Comparison of ENCODE assay signal across 16 cellular contexts in the genomic region with DNA sequence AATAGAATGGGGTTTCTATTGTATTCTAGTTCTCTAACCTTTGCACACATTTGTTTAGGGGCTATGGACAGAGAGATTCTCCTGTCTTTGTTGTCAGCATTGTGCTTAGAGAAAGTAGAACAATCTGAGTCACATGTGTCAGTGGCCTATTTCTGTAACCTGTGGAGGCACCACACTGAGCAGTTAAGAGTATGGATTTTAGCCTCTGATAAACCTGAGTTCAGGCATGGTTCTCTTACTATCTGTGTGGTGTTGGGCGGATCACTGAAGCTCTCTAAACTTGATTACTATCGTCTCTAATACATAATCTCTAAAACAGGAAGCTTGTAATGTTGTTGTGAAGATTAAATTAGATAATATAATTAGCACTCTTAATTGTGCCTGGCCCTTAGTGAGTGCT.
"Had no signal": no experiment of that assay in that cellular context is flagged by ENCODE, and none has a peak within 500 bp of the region (broad histone marks: within the 10 kb centered on the region; RNA-seq: fewer than 3 reads in every experiment).

No MANE protein-coding gene starts in this region.

- H3K4me1 ChIP-seq: SJCRH30 had no signal

- DNase-seq: KBM-7, MG63, NCI-H1092 treated with DMSO at 0.1 percent for 48 hours, NCI-H1436, NCI-H187, NCI-H2029, NCI-H2081 treated with DMSO at 0.1 percent for 48 hours, NCI-H2171, NCI-H226, NCI-H446, NCI-H510A, NCI-H774, RPMI8226, SHP77 treated with DMSO at 0.1 percent for 48 hours, SJCRH30 had no signal

- H3K4me3 ChIP-seq: MG63, SJCRH30 had no signal

- H3K36me3 ChIP-seq: MG63, SJCRH30 had no signal

- H3K27me3 ChIP-seq: MG63, SJCRH30 had no signal

- H3K9me3 ChIP-seq: MG63, SJCRH30 had no signal

- ATAC-seq: SK-N-SH treated with all-trans-retinoic acid at 6 μM for 48 hours had no signal

- H3K27ac ChIP-seq: SJCRH30 had no signal
